ENCODE assay signal across 1 cellular context in genomic region chr1:3795453-3796214, GRCh38.
TF ChIP-seq lines count a peak whose summit lies in the region.

No MANE protein-coding gene starts in this region.

TF ChIP-seq in HepG2, 621 proteins besides CTCF, POLR2A, EP300 and RAD21:
- TF ChIP-seq AGO2 (optimal IDR thresholded peaks at IDR 0.05; ENCODE audit: low read depth, low read length) (peak; percentile 71), ZNF34 (CRISPR knock-in tag; IDR thresholded peaks at IDR 0.05; ENCODE audit: borderline replicate concordance) (0 out of 2 replicates have a peak, but pooled peaks have one; percentile 25), UBTF (CRISPR knock-in tag; IDR thresholded peaks at IDR 0.05) (0 out of 2 replicates have a peak, but pooled peaks have one; percentile 55), ZSCAN21 (CRISPR knock-in tag; IDR thresholded peaks at IDR 0.05; ENCODE audit: borderline replicate concordance) (0 out of 2 replicates have a peak, but pooled peaks have one; percentile 2), PHF5A (CRISPR knock-in tag; IDR thresholded peaks at IDR 0.05; ENCODE audit: low read depth, unreplicated experiment) (no peak), IKZF4 (CRISPR knock-in tag; IDR thresholded peaks at IDR 0.05; ENCODE audit: borderline replicate concordance, low read depth, not compliant biosample characterization) (peak; percentile 61), SIX4 (CRISPR knock-in tag; IDR thresholded peaks at IDR 0.05) (no peak), SAFB2 (CRISPR knock-in tag; IDR thresholded peaks at IDR 0.05; ENCODE audit: borderline replicate concordance, low read depth) (peak; percentile 90; the same call in 1 of the 2 replicates), ZNF850 (CRISPR knock-in tag; conservative IDR thresholded peaks at IDR 0.05) (peak; percentile 91), ZNF543 (CRISPR knock-in tag; IDR thresholded peaks at IDR 0.05) (peak; percentile 7; the same call in 1 of the 2 replicates), THAP11 (CRISPR knock-in tag; IDR thresholded peaks at IDR 0.05) (no peak), MXD1 (CRISPR knock-in tag; IDR thresholded peaks at IDR 0.05) (no peak), HES4 (CRISPR knock-in tag; IDR thresholded peaks at IDR 0.05; ENCODE audit: borderline replicate concordance) (peak; percentile 84; the same call in 1 of the 2 replicates), ZNF589 (CRISPR knock-in tag; conservative IDR thresholded peaks at IDR 0.05) (no peak), RFX1 (IDR thresholded peaks at IDR 0.05) (no peak), IRX3 (CRISPR knock-in tag; IDR thresholded peaks at IDR 0.05; ENCODE audit: borderline replicate concordance, low read depth) (0 out of 2 replicates have a peak, but pooled peaks have one; percentile 55), ZNF564 (CRISPR knock-in tag; IDR thresholded peaks at IDR 0.05) (0 out of 2 replicates have a peak, but pooled peaks have one; percentile 11), ZFAT (CRISPR knock-in tag; conservative IDR thresholded peaks at IDR 0.05) (no peak), ZHX2 (IDR thresholded peaks at IDR 0.05; ENCODE audit: low read depth) (no peak), ZHX2 (CRISPR knock-in tag; IDR thresholded peaks at IDR 0.05; ENCODE audit: borderline replicate concordance) (peak; percentile 56; the same call in 1 of the 2 replicates), EEA1 (CRISPR knock-in tag; IDR thresholded peaks at IDR 0.05; ENCODE audit: borderline replicate concordance) (0 out of 2 replicates have a peak, but pooled peaks have one; percentile 22), NPAS2 (CRISPR knock-in tag; IDR thresholded peaks at IDR 0.05; ENCODE audit: borderline replicate concordance) (no peak), ZNF20 (CRISPR knock-in tag; IDR thresholded peaks at IDR 0.05) (no peak), SNAPC2 (CRISPR knock-in tag; IDR thresholded peaks at IDR 0.05) (no peak), CCDC6 (CRISPR knock-in tag; IDR thresholded peaks at IDR 0.05) (0 out of 2 replicates have a peak, but pooled peaks have one; percentile 3), PATZ1 (CRISPR knock-in tag; IDR thresholded peaks at IDR 0.05) (peak; percentile 45; the same call in 1 of the 2 replicates), ZNF225 (CRISPR knock-in tag; IDR thresholded peaks at IDR 0.05) (0 out of 2 replicates have a peak, but pooled peaks have one; percentile 12)
TF ChIP-seq in HepG2: peak in this region for 16.
